8 cellular contexts compared by ENCODE assay signal in the genomic region with DNA sequence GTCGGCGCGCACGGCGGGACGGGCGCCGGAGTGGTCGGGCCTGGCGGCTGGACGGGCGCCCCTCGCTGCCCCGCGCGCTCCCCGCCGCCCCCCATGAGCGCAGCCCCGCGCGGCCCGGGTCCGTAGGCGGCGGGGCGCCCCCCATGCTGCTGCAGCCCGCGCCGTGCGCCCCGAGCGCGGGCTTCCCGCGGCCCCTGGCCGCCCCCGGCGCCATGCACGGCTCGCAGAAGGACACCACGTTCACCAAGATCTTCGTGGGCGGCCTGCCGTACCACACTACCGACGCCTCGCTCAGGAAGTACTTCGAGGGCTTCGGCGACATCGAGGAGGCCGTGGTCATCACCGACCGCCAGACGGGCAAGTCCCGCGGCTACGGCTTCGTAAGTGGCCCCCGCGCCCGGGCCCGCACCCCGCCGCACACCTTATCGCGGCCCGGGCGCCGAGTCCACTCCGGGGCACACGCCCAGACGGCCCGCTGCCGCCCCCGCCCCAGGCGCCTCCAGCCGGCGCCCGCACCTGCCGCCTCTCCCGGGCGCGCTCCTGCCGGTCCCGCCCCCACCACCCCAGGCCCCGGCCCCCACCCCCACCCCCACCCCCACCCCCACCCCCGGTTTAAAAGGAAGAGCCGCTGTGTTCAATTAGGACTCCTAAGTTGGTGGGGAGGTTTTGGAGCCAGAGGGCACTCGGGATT. TPM values are rescaled to one million over a fixed set of nuclear protein-coding genes. Genes with fewer than 3 reads are reported as not detected.
DNase-seq lines count a peak whose midpoint lies in the region; ATAC-seq and TF ChIP-seq lines count a peak whose summit lies in the region.

No MANE protein-coding gene starts in this region.

- H3K9me3 ChIP-seq in parathyroid adenoma (ENCODE audit: control insufficient read depth, low read length), result no peaks in the 10 kb centered on the region

- ATAC-seq in GM18517 (IDR thresholded peaks at IDR 0.05; ENCODE audit: unreplicated experiment), result peak; percentile 1
- peak; percentile 2 for ATAC-seq in HG03196 (IDR thresholded peaks at IDR 0.05; ENCODE audit: unreplicated experiment)
- no peak for ATAC-seq in HG02981 (IDR thresholded peaks at IDR 0.05; ENCODE audit: unreplicated experiment)

- H3K27me3 Mint-ChIP-seq in activated CD4-positive, alpha-beta T cell treated with anti-CD3 and anti-CD28 coated beads, Interleukin-2, amount 10 ng/mL, durations not matched to agents 7 days and 5 days, result no peaks in the 10 kb centered on the region

- H3K4me3 Mint-ChIP-seq in activated CD4-positive, alpha-beta T cell treated with anti-CD3 and anti-CD28 coated beads, Interleukin-2, amount 10 ng/mL, durations not matched to agents 7 days and 5 days, result peak overlapping the region; percentile 90

- POLR2A ChIA-PET in AG04449 (lab: Yijun Ruan, JAX), result interaction anchor here (0.6 kb wide), 2 partner anchors 22 to 307 kb away, joined by 3 read pairs; no protein-coding TSS in a partner anchor
- POLR2A ChIA-PET in activated CD4-positive, alpha-beta T cell treated with anti-CD3 and anti-CD28 coated beads, Interleukin-2, amount 10 ng/mL, durations not matched to agents 7 days and 5 days (lab: Charles Lee), result interaction anchor here (0.6 to 0.8 kb wide), 2 partner anchors 25 to 141 kb away, joined by 3 to 5 read pairs; no protein-coding TSS in a partner anchor

- H3K4me2 ChIP-seq in parathyroid adenoma (ENCODE audit: low read length), result peak overlapping the region; percentile 68

- no peak overlapping the region for H3K27ac ChIP-seq in parathyroid adenoma

- no peaks in the 10 kb centered on the region for H3K36me3 ChIP-seq in parathyroid adenoma (ENCODE audit: control insufficient read depth, insufficient read depth, low read length)

- TF ChIP-seq CTCF in AG04449 (IDR thresholded peaks at IDR 0.05; ENCODE audit: insufficient read depth, low read length, missing control alignments) (no peak), fibroblast of mammary gland (conservative IDR thresholded peaks at IDR 0.05; ENCODE audit: control insufficient read depth, insufficient read depth, low read depth, low read length) (no peak), parathyroid adenoma (IDR thresholded peaks at IDR 0.05) (no peak)

- H3K36me3 Mint-ChIP-seq in activated CD4-positive, alpha-beta T cell treated with anti-CD3 and anti-CD28 coated beads, Interleukin-2, amount 10 ng/mL, durations not matched to agents 7 days and 5 days (ENCODE audit: low read depth), result peaks cover 40% of the 10 kb centered on the region

- peaks cover 54% of the 10 kb centered on the region for H3K4me1 Mint-ChIP-seq in activated CD4-positive, alpha-beta T cell treated with anti-CD3 and anti-CD28 coated beads, Interleukin-2, amount 10 ng/mL, durations not matched to agents 7 days and 5 days

- no peaks in the 10 kb centered on the region for H3K79me2 ChIP-seq in parathyroid adenoma

- H3K9me3 Mint-ChIP-seq in activated CD4-positive, alpha-beta T cell treated with anti-CD3 and anti-CD28 coated beads, Interleukin-2, amount 10 ng/mL, durations not matched to agents 7 days and 5 days, result no peaks in the 10 kb centered on the region

- H2AFZ ChIP-seq in parathyroid adenoma, result peak overlapping the region; percentile 88

- H3K4me3 ChIP-seq in AG04449 (ENCODE audit: low read depth, low read length), result peak overlapping the region; percentile 68
- H3K4me3 ChIP-seq in fibroblast of mammary gland (ENCODE audit: control insufficient read depth, low read depth, low read length), result peak overlapping the region; percentile 51
- H3K4me3 ChIP-seq in parathyroid adenoma (ENCODE audit: low read depth, low read length), result peak overlapping the region; percentile 44

- no peaks in the 10 kb centered on the region for H3K27me3 ChIP-seq in parathyroid adenoma (ENCODE audit: control insufficient read depth, insufficient read depth, low read length)

- DNase-seq in AG04449 (ENCODE audit: low read depth, low spot score) (no peak), fibroblast of mammary gland (ENCODE audit: low read depth) (no peak), hepatic stellate cell (ENCODE audit: low spot score) (no peak)
- peak; percentile 16 for DNase-seq in activated CD4-positive, alpha-beta T cell treated with anti-CD3 and anti-CD28 coated beads, Interleukin-2, amount 10 ng/mL, durations not matched to agents 7 days and 5 days

- CTCF ChIA-PET in AG04449 (lab: Yijun Ruan, JAX), result interaction anchor here (1.1 to 2.1 kb wide), 5 partner anchors 9 to 104 kb away, joined by 4 to 13 read pairs (median 8); no protein-coding TSS in a partner anchor
- CTCF ChIA-PET in activated CD4-positive, alpha-beta T cell treated with anti-CD3 and anti-CD28 coated beads, Interleukin-2, amount 10 ng/mL, durations not matched to agents 7 days and 5 days (lab: Charles Lee), result interaction anchor here (0.6 to 5.3 kb wide), 4 partner anchors 9 to 39 kb away, joined by 4 to 18 read pairs (median 7); no protein-coding TSS in a partner anchor

- H3K27ac Mint-ChIP-seq in activated CD4-positive, alpha-beta T cell treated with anti-CD3 and anti-CD28 coated beads, Interleukin-2, amount 10 ng/mL, durations not matched to agents 7 days and 5 days, result peak overlapping the region; percentile 86

- no peaks in the 10 kb centered on the region for H3K4me1 ChIP-seq in parathyroid adenoma

- H3K9ac ChIP-seq in parathyroid adenoma, result no peak overlapping the region

RNA-seq across cellular contexts. Expression of a gene that starts 0.4 kb away (rescaled TPM):
- 10 to 100 TPM; 97.3 to 98.8 TPM for total RNA-seq in activated CD4-positive, alpha-beta T cell treated with anti-CD3 and anti-CD28 coated beads, Interleukin-2, amount 10 ng/mL, durations not matched to agents 7 days and 5 days

RNA-seq across cellular contexts. Expression of a gene that starts 40.5 kb away (rescaled TPM):
- total RNA-seq in activated CD4-positive, alpha-beta T cell treated with anti-CD3 and anti-CD28 coated beads, Interleukin-2, amount 10 ng/mL, durations not matched to agents 7 days and 5 days, result 10 to 100 TPM; 37.5 to 37.9 TPM
